1 cellular context compared by ENCODE assay signal in the genomic region with DNA sequence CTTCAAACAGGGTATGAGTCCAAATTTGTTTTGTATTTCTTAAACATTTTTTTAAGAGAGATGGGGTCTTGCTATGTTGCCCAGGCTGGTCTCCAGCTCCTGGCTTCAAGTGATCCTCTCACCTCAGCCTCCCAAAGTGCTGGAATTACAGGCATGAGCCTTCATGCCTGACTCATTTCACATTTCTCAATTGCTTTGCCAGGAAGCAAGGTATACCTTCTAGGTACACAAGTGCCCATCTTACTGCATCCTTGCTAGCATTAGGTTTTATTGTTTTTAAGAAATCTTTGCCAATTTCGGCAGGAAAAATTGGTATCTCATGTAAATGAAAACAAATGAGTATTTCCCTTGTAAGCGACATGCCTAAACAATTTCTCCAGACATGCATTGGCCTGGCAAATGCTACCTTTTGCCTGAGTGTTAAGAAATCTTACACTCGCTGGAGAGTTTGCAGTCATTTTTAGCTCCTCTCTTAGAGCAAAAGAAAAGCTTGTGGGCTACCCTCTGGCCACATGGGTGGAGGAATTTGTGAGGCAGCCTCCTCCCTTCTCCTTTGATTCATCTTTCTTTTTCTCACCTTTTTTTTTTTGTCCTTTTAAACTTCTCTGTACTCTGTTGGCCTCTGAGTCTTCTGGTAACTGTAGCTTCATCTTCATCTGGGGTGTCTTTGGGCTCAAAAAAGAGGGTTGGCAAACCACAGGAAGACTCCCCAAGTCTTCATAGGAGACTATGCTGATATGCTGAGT.
TF ChIP-seq lines count a peak whose summit lies in the region.

No MANE protein-coding gene starts in this region.

TF ChIP-seq in K562, 482 proteins besides CTCF, POLR2A, EP300 and RAD21:
- TF ChIP-seq RFX5 (IDR thresholded peaks at IDR 0.05; ENCODE audit: low read depth, low read length) (no peak), RBM25 (IDR thresholded peaks at IDR 0.05; ENCODE audit: low read depth, low read length, severe bottlenecking) (peak; percentile 94), SMARCA5 (IDR thresholded peaks at IDR 0.05) (peak; percentile 77; the same call in 1 of the 2 replicates), KDM1A (IDR thresholded peaks at IDR 0.05) (peak in 1 of 2 experiments; percentile 47; a peak in 1 of 4 replicates), SRSF3 (IDR thresholded peaks at IDR 0.05; ENCODE audit: insufficient read depth, low read length) (no peak), BCOR (IDR thresholded peaks at IDR 0.05) (peak; percentile 35; the same call in 1 of the 2 replicates), ZNF311 (CRISPR knock-in tag; IDR thresholded peaks at IDR 0.05) (peak; percentile 45; the same call in 1 of the 2 replicates), ZNF121 (CRISPR knock-in tag; conservative IDR thresholded peaks at IDR 0.05) (peak; percentile 99)
